ENCODE assay signal across 8 cellular contexts in genomic region chr18:77207540-77207939, GRCh38. TPM values are rescaled to one million over a fixed set of nuclear protein-coding genes. Genes with fewer than 3 reads are reported as not detected.
DNase-seq lines count a peak whose midpoint lies in the region; ATAC-seq and TF ChIP-seq lines count a peak whose summit lies in the region.

No MANE protein-coding gene starts in this region.

- ATAC-seq in HG03432 (IDR thresholded peaks at IDR 0.05; ENCODE audit: unreplicated experiment) (peak; percentile 59), HG03460 (IDR thresholded peaks at IDR 0.05; ENCODE audit: unreplicated experiment) (no peak)

- H3K27me3 ChIP-seq in left ventricle myocardium inferior (ENCODE audit: low read depth): peaks cover 2% of the 10 kb centered on the region
- no peaks in the 10 kb centered on the region for H3K27me3 ChIP-seq in skeletal muscle satellite cell (ENCODE audit: control insufficient read depth, insufficient read depth, low read length)

- peak; percentile 55 for TF ChIP-seq CTCF in GM12875 (IDR thresholded peaks at IDR 0.05; ENCODE audit: borderline replicate concordance, insufficient read depth, low read depth, low read length)
- peak; percentile 61 for TF ChIP-seq CTCF in left ventricle myocardium inferior (IDR thresholded peaks at IDR 0.05; ENCODE audit: borderline replicate concordance)

- DNase-seq in 8988T (peak; percentile 20), SHP77 (lab: John Stamatoyannopoulos, UW) (peak; percentile 57 to 62), left ventricle myocardium inferior (peak; percentile 51)
- peak; percentile 29 for DNase-seq in activated naive CD8-positive, alpha-beta T cell treated with anti-CD3 and anti-CD28 coated beads for 36 hours

- H3K4me3 ChIP-seq in GM12875 (ENCODE audit: low read depth, low read length) (no peak overlapping the region), left ventricle myocardium inferior (no peak overlapping the region), skeletal muscle satellite cell (ENCODE audit: low read length) (no peak overlapping the region)

- H3K4me3 Mint-ChIP-seq in activated naive CD8-positive, alpha-beta T cell treated with anti-CD3 and anti-CD28 coated beads for 36 hours: no peak overlapping the region

- H3K9ac ChIP-seq in skeletal muscle satellite cell (ENCODE audit: low read depth, low read length): peak overlapping the region; percentile 53

- H3K9me3 Mint-ChIP-seq in activated naive CD8-positive, alpha-beta T cell treated with anti-CD3 and anti-CD28 coated beads for 36 hours: no peaks in the 10 kb centered on the region

- intact Hi-C loops in left ventricle myocardium inferior (cut with micrococcal nuclease): loop anchor here (5.0 kb wide), 1 partner anchor 150 kb away; no protein-coding TSS in a partner anchor

- H3K27ac Mint-ChIP-seq in activated naive CD8-positive, alpha-beta T cell treated with anti-CD3 and anti-CD28 coated beads for 36 hours: no peak overlapping the region

- H3K27me3 Mint-ChIP-seq in activated naive CD8-positive, alpha-beta T cell treated with anti-CD3 and anti-CD28 coated beads for 36 hours: peaks cover 5% of the 10 kb centered on the region

- H3K4me2 ChIP-seq in skeletal muscle satellite cell (ENCODE audit: low read length): peak overlapping the region; percentile 75

- peak overlapping the region; percentile 64 for H3K27ac ChIP-seq in left ventricle myocardium inferior (replicated peaks)

- no peaks in the 10 kb centered on the region for H3K9me3 ChIP-seq in left ventricle myocardium inferior (replicated peaks)
- no peaks in the 10 kb centered on the region for H3K9me3 ChIP-seq in skeletal muscle satellite cell (replicated peaks; ENCODE audit: low read length)

- H3K4me1 ChIP-seq in left ventricle myocardium inferior (peaks cover 25% of the 10 kb centered on the region), skeletal muscle satellite cell (ENCODE audit: control insufficient read depth, insufficient read depth, low read length) (peaks cover 41% of the 10 kb centered on the region)

- H3K36me3 ChIP-seq in left ventricle myocardium inferior (no peaks in the 10 kb centered on the region), skeletal muscle satellite cell (ENCODE audit: insufficient read depth, low read length) (no peaks in the 10 kb centered on the region)

- peaks cover 3% of the 10 kb centered on the region for H3K36me3 Mint-ChIP-seq in activated naive CD8-positive, alpha-beta T cell treated with anti-CD3 and anti-CD28 coated beads for 36 hours

- H3K4me1 Mint-ChIP-seq in activated naive CD8-positive, alpha-beta T cell treated with anti-CD3 and anti-CD28 coated beads for 36 hours: peaks cover 38% of the 10 kb centered on the region

RNA-seq across cellular contexts. Expression of gene GALR1, which starts 42.1 kb away (rescaled TPM):
- not detected for total RNA-seq in activated naive CD8-positive, alpha-beta T cell treated with anti-CD3 and anti-CD28 coated beads for 36 hours
- total RNA-seq in left ventricle myocardium inferior: 0.05 TPM
- not detected in 2 replicates for total RNA-seq in skeletal muscle satellite cell (2012; rRNA removed)
